In genomic region chrX:44382871-44383270, GRCh38 we compare ENCODE assay signal across 29 cellular contexts. TPM values are rescaled to one million over a fixed set of nuclear protein-coding genes. Genes with fewer than 3 reads are reported as not detected.
"Had no signal": no experiment of that assay in that cellular context is flagged by ENCODE, and none has a peak within 500 bp of the region (broad histone marks: within the 10 kb centered on the region; RNA-seq: fewer than 3 reads in every experiment).

No MANE protein-coding gene starts in this region.

- H3K9me3 ChIP-seq: adrenal gland, Peyer's patch, SJCRH30, SK-N-SH had no signal

- H3K4me2 ChIP-seq: SK-N-SH had no signal

- ATAC-seq: activated CD8-positive, alpha-beta T cell treated with anti-CD3 and anti-CD28 coated beads for 36 hours; activated T-cell treated with anti-CD3 and anti-CD28 coated beads, Interleukin-2, amount 50 U/mL, for 72 hours had no signal

- H3K27ac ChIP-seq: adrenal gland, Peyer's patch, RWPE1, SJCRH30, VCaP had no signal

- H3K36me3 Mint-ChIP-seq: activated naive CD4-positive, alpha-beta T cell treated with anti-CD3 and anti-CD28 coated beads, Interleukin-2, amount 10 ng/mL, durations not matched to agents 7 days and 5 days; activated naive CD8-positive, alpha-beta T cell treated with anti-CD3 and anti-CD28 coated beads for 36 hours had no signal

- H3K4me1 ChIP-seq: adrenal gland, Peyer's patch, SJCRH30 had no signal

- H3K4me1 Mint-ChIP-seq: activated naive CD4-positive, alpha-beta T cell treated with anti-CD3 and anti-CD28 coated beads, Interleukin-2, amount 10 ng/mL, durations not matched to agents 7 days and 5 days; activated naive CD8-positive, alpha-beta T cell treated with anti-CD3 and anti-CD28 coated beads for 36 hours had no signal

- H3K9ac ChIP-seq: SK-N-SH had no signal

- H3K27me3 ChIP-seq: Peyer's patch, SJCRH30 had no signal

- H3K9me3 Mint-ChIP-seq: activated CD8-positive, alpha-beta T cell treated with anti-CD3 and anti-CD28 coated beads for 36 hours; activated naive CD4-positive, alpha-beta T cell treated with anti-CD3 and anti-CD28 coated beads, Interleukin-2, amount 10 ng/mL, durations not matched to agents 7 days and 5 days; activated naive CD8-positive, alpha-beta T cell treated with anti-CD3 and anti-CD28 coated beads for 36 hours; activated T-cell treated with anti-CD3 and anti-CD28 coated beads, Interleukin-2, amount 50 U/mL, for 72 hours; activated T-helper 2 cell treated with anti-CD3 and anti-CD28 coated beads, Interferon-gamma antibody, Interleukin-2, Interleukin-4, amounts not matched to agents 10 μg/mL and 5 μg/mL and 100 μg/mL, durations not matched to agents 14 hours and 24 hours and 36 hours had no signal

- H3K27ac Mint-ChIP-seq: activated CD8-positive, alpha-beta T cell treated with anti-CD3 and anti-CD28 coated beads for 36 hours; activated naive CD4-positive, alpha-beta T cell treated with anti-CD3 and anti-CD28 coated beads, Interleukin-2, amount 10 ng/mL, durations not matched to agents 7 days and 5 days; activated naive CD8-positive, alpha-beta T cell treated with anti-CD3 and anti-CD28 coated beads for 36 hours; activated T-cell treated with anti-CD3 and anti-CD28 coated beads, Interleukin-2, amount 50 U/mL, for 72 hours; activated T-helper 2 cell treated with anti-CD3 and anti-CD28 coated beads, Interferon-gamma antibody, Interleukin-2, Interleukin-4, amounts not matched to agents 10 μg/mL and 5 μg/mL and 100 μg/mL, durations not matched to agents 14 hours and 24 hours and 36 hours had no signal

- DNase-seq: activated CD4-positive, alpha-beta T cell treated with anti-CD3 and anti-CD28 coated beads for 4 hours; activated CD4-positive, CD25-positive, alpha-beta regulatory T cell; activated CD8-positive, alpha-beta memory T cell treated with anti-CD3 and anti-CD28 coated beads, Interleukin-2, amount 50 U/mL, for 4 hours; activated CD8-positive, alpha-beta T cell treated with anti-CD3 and anti-CD28 coated beads for 36 hours; activated gamma-delta T cell treated with Interleukin-2 at 50 U/mL for 16 hours; activated naive CD4-positive, alpha-beta T cell treated with anti-CD3 and anti-CD28 coated beads, Interleukin-2, amount 10 ng/mL, durations not matched to agents 7 days and 5 days; activated naive CD8-positive, alpha-beta T cell treated with anti-CD3 and anti-CD28 coated beads for 36 hours; activated T-cell treated with anti-CD3 and anti-CD28 coated beads, Interleukin-2, amount 50 U/mL, for 72 hours; adrenal gland; anterior cingulate cortex; cerebellar nuclear complex; NCI-H1092; NCI-H1417; NCI-H1930; NCI-H2171; NCI-H2227 treated with DMSO at 0.1 percent for 48 hours; NCI-H446 treated with DMSO at 0.1 percent for 48 hours; NCI-H524 treated with DMSO at 0.1 percent for 48 hours; NCI-H774; Peyer's patch; Right ventricle myocardium superior; SJCRH30; SK-N-SH; T-helper 1 cell had no signal

- H3K27me3 Mint-ChIP-seq: activated CD8-positive, alpha-beta T cell treated with anti-CD3 and anti-CD28 coated beads for 36 hours; activated naive CD4-positive, alpha-beta T cell treated with anti-CD3 and anti-CD28 coated beads, Interleukin-2, amount 10 ng/mL, durations not matched to agents 7 days and 5 days; activated naive CD8-positive, alpha-beta T cell treated with anti-CD3 and anti-CD28 coated beads for 36 hours had no signal

- H3K36me3 ChIP-seq: adrenal gland, Peyer's patch, SJCRH30 had no signal

- H3K4me3 ChIP-seq: adrenal gland, Peyer's patch, SJCRH30 had no signal

- H3K4me3 Mint-ChIP-seq: activated CD8-positive, alpha-beta T cell treated with anti-CD3 and anti-CD28 coated beads for 36 hours; activated naive CD4-positive, alpha-beta T cell treated with anti-CD3 and anti-CD28 coated beads, Interleukin-2, amount 10 ng/mL, durations not matched to agents 7 days and 5 days; activated naive CD8-positive, alpha-beta T cell treated with anti-CD3 and anti-CD28 coated beads for 36 hours; activated T-cell treated with anti-CD3 and anti-CD28 coated beads, Interleukin-2, amount 50 U/mL, for 72 hours had no signal

RNA-seq across cellular contexts. Expression of gene EFHC2, which starts 39.4 kb away (rescaled TPM):
- total RNA-seq: activated T-helper 2 cell treated with anti-CD3 and anti-CD28 coated beads, Interferon-gamma antibody, Interleukin-2, Interleukin-4, amounts not matched to agents 10 μg/mL and 5 μg/mL and 100 μg/mL, durations not matched to agents 14 hours and 24 hours and 36 hours; MCF 10A; OCI-LY7 had no signal
